In genomic region chr2:77193858-77194448, GRCh38 we compare ENCODE assay signal across 28 cellular contexts.
"Had no signal": no experiment of that assay in that cellular context is flagged by ENCODE, and none has a peak within 500 bp of the region (broad histone marks: within the 10 kb centered on the region; RNA-seq: fewer than 3 reads in every experiment).

No MANE protein-coding gene starts in this region.

- H3K4me3 ChIP-seq: pancreas, prostate gland, skin epidermis, smooth muscle cell, spleen, suprapubic skin, testis, tibial artery, transverse colon, upper lobe of left lung, vagina had no signal

- H3K36me3 ChIP-seq: neutrophil, pancreas, prostate gland, spleen, suprapubic skin, tibial artery, transverse colon, upper lobe of left lung, vagina had no signal

- H3K4me1 ChIP-seq: pancreas, prostate gland, spleen, suprapubic skin, testis, tibial artery, transverse colon, upper lobe of left lung, vagina had no signal

- DNase-seq: naive thymus-derived CD4-positive, alpha-beta T cell; natural killer cell; nucleus accumbens; pancreas; retina; right cardiac atrium; spleen; stimulated activated CD4-positive, alpha-beta T cell treated with anti-CD3 and anti-CD28 coated beads, Interleukin-12 subunit alpha, Interleukin-12 subunit beta, amount 100 ng/mL, for 4 hours; stimulated activated CD4-positive, alpha-beta T cell treated with anti-CD3 and anti-CD28 coated beads, Interleukin-1b, Interleukin-23, amount 100 ng/mL, for 48 hours; stimulated activated CD4-positive, alpha-beta T cell treated with anti-CD3 and anti-CD28 coated beads, Interleukin-4, amount 100 ng/mL, for 1 hour; stimulated activated CD4-positive, alpha-beta T cell treated with anti-CD3 and anti-CD28 coated beads, Interleukin-4, amount 100 ng/mL, for 4 hours; stimulated activated CD8-positive, alpha-beta memory T cell treated with anti-CD3 and anti-CD28 coated beads, Interleukin-4, amount 100 ng/mL, for 48 hours; stimulated activated naive CD4-positive, alpha-beta T cell; stimulated activated naive CD8-positive, alpha-beta T cell treated with anti-CD3 and anti-CD28 coated beads, Interleukin-15, amount 100 ng/mL, for 72 hours; stimulated activated naive CD8-positive, alpha-beta T cell treated with anti-CD3 and anti-CD28 coated beads, Interleukin-15, Interleukin-2, amounts not matched to agents 100 U/mL and 50 U/mL, for 24 hours; substantia nigra; testis; tibial artery; transverse colon; upper lobe of left lung had no signal

- H3K27me3 ChIP-seq: neutrophil, pancreas, spleen, suprapubic skin, testis, tibial artery, transverse colon, upper lobe of left lung, vagina had no signal

- H3K4me2 ChIP-seq: smooth muscle cell had no signal

- H3K9me3 ChIP-seq: neutrophil, pancreas, prostate gland, suprapubic skin, testis, tibial artery, transverse colon, upper lobe of left lung, vagina had no signal

- H3K27ac ChIP-seq: neutrophil, pancreas, prostate gland, skin epidermis, spleen, suprapubic skin, testis, tibial artery, transverse colon, upper lobe of left lung, vagina had no signal

- ATAC-seq: naive thymus-derived CD4-positive, alpha-beta T cell; natural killer cell; pancreas; right cardiac atrium; sciatic nerve; stimulated activated memory B cell treated with anti-CD40 and anti-IgM and Interleukin-4, amounts not matched to agents 10 μg/mL and 1 μg/mL and 100 μg/mL, for 72 hours; stimulated activated naive CD8-positive, alpha-beta T cell treated with anti-CD3 and anti-CD28 coated beads, Interleukin-15, amount 100 ng/mL, for 72 hours; stimulated activated naive CD8-positive, alpha-beta T cell treated with anti-CD3 and anti-CD28 coated beads, Interleukin-15, Interleukin-2, amounts not matched to agents 100 U/mL and 50 U/mL, for 24 hours had no signal
